Comparison of ENCODE assay signal across 10 cellular contexts in the genomic region with DNA sequence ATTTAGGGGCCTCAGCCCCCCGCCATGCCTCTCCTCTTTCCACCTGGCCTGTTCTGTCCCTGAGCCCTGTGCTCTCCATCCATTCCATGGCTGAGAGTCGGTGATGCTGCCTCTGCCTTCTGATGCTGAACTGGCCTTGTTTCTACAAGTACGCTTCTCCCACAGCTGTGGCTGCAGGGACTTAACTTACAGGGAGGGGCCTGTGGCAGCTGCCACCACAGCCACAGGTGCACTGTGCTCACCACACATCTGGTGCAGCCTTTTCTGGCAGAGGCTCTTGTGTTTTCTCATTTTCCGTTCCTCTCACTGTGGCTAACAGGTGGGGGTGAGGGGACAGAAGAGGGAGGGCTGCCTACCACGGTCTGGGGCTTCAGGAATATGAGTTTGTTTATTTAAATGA. TPM values are rescaled to one million over a fixed set of nuclear protein-coding genes. Genes with fewer than 3 reads are reported as not detected.
DNase-seq lines count a peak whose midpoint lies in the region; ATAC-seq and TF ChIP-seq lines count a peak whose summit lies in the region.
"Had no signal": no experiment of that assay in that cellular context is flagged by ENCODE, and none has a peak within 500 bp of the region (broad histone marks: within the 10 kb centered on the region; RNA-seq: fewer than 3 reads in every experiment).

No MANE protein-coding gene starts in this region.

- ATAC-seq in HG02798 (IDR thresholded peaks at IDR 0.05; ENCODE audit: poor library complexity, unreplicated experiment) = peak; percentile 93

- TF ChIP-seq EP300 in stomach (IDR thresholded peaks at IDR 0.05) = no peak

- no peaks in the 10 kb centered on the region for H3K9me3 ChIP-seq in stomach

- H3K4me3 ChIP-seq in stomach = no peak overlapping the region

- peaks cover 0 to 31% (median 4%) of the 10 kb centered on the region in 3 donors for H3K27me3 ChIP-seq in stomach

- peak overlapping the region; percentile 23 for H3K4me3 Mint-ChIP-seq in activated naive CD4-positive, alpha-beta T cell treated with anti-CD3 and anti-CD28 coated beads for 36 hours

- intact Hi-C loops in activated naive CD4-positive, alpha-beta T cell treated with anti-CD3 and anti-CD28 coated beads for 36 hours (cut with micrococcal nuclease) = no loop called here
- intact Hi-C loops in stomach (cut with DNase I; ENCODE audit: low total_unique reads) = no loop called here

- in situ Hi-C loops in KBM-7 (cut with MboI; ENCODE audit: low pct_unique_long_range_greater_than_20kb, low sequenced_read_pairs) = no loop called here

- DNase-seq in activated naive CD4-positive, alpha-beta T cell treated with anti-CD3 and anti-CD28 coated beads for 36 hours = peak; percentile 6
- no peak for DNase-seq in activated naive CD4-positive, alpha-beta T cell (lab: John Stamatoyannopoulos, UW)
- DNase-seq in NCI-H524 (lab: John Stamatoyannopoulos, UW) (peak; percentile 58 to 69), stomach (peak; percentile 49), cerebellar cortex (ENCODE audit: low spot score) (no peak), KBM-7 (no peak), SKM-1 treated with dmso at 0.1 percent for 144 hours (lab: John Stamatoyannopoulos, UW; ENCODE audit: unreplicated experiment) (no peak)
- DNase-seq: amniotic stem cell had no signal

- no peak for TF ChIP-seq CTCF in stomach (IDR thresholded peaks at IDR 0.05)

- no peak overlapping the region for H3K27ac Mint-ChIP-seq in activated naive CD4-positive, alpha-beta T cell treated with anti-CD3 and anti-CD28 coated beads for 36 hours

- H3K4me1 ChIP-seq in stomach = peaks cover 5 to 36% (median 19%) of the 10 kb centered on the region in 4 donors

- no peaks in the 10 kb centered on the region for H3K36me3 ChIP-seq in stomach

- no peak for TF ChIP-seq POLR2A in stomach (IDR thresholded peaks at IDR 0.05)

- 51 to 71% (median 61%) methylated on average over 5 of the region's 5 CpGs for WGBS in stomach, 5 donors

- H3K4me1 Mint-ChIP-seq in activated naive CD4-positive, alpha-beta T cell treated with anti-CD3 and anti-CD28 coated beads for 36 hours (ENCODE audit: low read depth) = no peaks in the 10 kb centered on the region

- CTCF ChIA-PET in activated naive CD4-positive, alpha-beta T cell treated with anti-CD3 and anti-CD28 coated beads for 36 hours (lab: Charles Lee) = interaction anchor here (8.3 kb wide), 1 partner anchor 61 kb away, joined by 96 read pairs; a partner anchor contains a TSS

- H3K27me3 Mint-ChIP-seq in activated naive CD4-positive, alpha-beta T cell treated with anti-CD3 and anti-CD28 coated beads for 36 hours (ENCODE audit: low read depth) = peaks cover 40% of the 10 kb centered on the region

- H3K27ac ChIP-seq in stomach = peak overlapping the region in 3 of 5 donors; percentile 18 to 81 (median 71)

- no peaks in the 10 kb centered on the region for H3K9me3 Mint-ChIP-seq in activated naive CD4-positive, alpha-beta T cell treated with anti-CD3 and anti-CD28 coated beads for 36 hours

- no peaks in the 10 kb centered on the region for H3K36me3 Mint-ChIP-seq in activated naive CD4-positive, alpha-beta T cell treated with anti-CD3 and anti-CD28 coated beads for 36 hours (ENCODE audit: low read depth)
- H3K36me3 Mint-ChIP-seq: CD14-positive monocyte had no signal

RNA-seq across cellular contexts. Expression of a gene that starts 4.2 kb away (rescaled TPM):
- total RNA-seq in activated naive CD4-positive, alpha-beta T cell treated with anti-CD3 and anti-CD28 coated beads for 36 hours = not detected
- total RNA-seq in stomach = 1 to 10 TPM in 1 of 5 donors, not detected in 4; 1.8 TPM
- polyA plus RNA-seq in stomach = 1 to 10 TPM; 1.4 to 3.2 (median 2.6) TPM
- polyA plus RNA-seq: CD14-positive monocyte had no signal

Comparison
In these comparisons a context has a peak if more than half of its experiments do, and no peak if none do; other contexts are left out.
1. DNase-seq: peak in activated naive CD4-positive, alpha-beta T cell treated with anti-CD3 and anti-CD28 coated beads for 36 hours (single experiment), NCI-H524 (2 of 2) and stomach (single experiment); none in activated naive CD4-positive, alpha-beta T cell (0 of 4), cerebellar cortex (single experiment), KBM-7 (single experiment) and SKM-1 treated with dmso at 0.1 percent for 144 hours (single experiment).